1 cellular context compared by ENCODE assay signal in the genomic region with DNA sequence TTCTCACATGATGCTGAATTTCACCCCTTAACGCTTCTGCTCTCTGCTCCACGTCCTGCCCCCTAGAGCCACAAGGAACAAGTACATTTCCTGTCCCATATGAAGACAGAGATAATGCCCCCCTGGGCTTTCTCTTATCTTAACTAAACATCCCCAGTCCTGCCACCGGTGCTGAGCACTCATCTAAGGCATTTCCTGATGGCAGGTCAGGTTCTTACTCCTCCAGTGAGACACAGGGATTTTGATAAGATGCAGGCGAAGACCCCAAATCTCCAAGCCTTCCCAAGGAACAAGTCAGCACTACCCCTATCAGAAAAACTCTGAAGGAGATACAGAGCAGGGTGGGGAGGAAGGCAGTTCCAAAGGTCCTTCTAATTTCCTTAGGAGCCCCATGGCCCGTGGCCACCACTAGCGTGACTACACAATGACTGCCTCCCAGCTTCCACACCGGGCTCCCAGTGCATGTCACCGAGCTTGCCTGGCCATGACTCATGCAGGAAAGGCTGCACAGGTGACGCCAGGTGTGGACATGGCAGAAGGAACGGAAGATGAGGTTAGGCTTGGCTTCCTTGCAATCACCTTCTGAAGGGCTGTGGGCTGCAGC.
TF ChIP-seq lines count a peak whose summit lies in the region.

No MANE protein-coding gene starts in this region.

TF ChIP-seq in K562, 482 proteins besides CTCF, POLR2A, EP300 and RAD21 (continued from another document and continues in another):
- TF ChIP-seq, protein P1, sequence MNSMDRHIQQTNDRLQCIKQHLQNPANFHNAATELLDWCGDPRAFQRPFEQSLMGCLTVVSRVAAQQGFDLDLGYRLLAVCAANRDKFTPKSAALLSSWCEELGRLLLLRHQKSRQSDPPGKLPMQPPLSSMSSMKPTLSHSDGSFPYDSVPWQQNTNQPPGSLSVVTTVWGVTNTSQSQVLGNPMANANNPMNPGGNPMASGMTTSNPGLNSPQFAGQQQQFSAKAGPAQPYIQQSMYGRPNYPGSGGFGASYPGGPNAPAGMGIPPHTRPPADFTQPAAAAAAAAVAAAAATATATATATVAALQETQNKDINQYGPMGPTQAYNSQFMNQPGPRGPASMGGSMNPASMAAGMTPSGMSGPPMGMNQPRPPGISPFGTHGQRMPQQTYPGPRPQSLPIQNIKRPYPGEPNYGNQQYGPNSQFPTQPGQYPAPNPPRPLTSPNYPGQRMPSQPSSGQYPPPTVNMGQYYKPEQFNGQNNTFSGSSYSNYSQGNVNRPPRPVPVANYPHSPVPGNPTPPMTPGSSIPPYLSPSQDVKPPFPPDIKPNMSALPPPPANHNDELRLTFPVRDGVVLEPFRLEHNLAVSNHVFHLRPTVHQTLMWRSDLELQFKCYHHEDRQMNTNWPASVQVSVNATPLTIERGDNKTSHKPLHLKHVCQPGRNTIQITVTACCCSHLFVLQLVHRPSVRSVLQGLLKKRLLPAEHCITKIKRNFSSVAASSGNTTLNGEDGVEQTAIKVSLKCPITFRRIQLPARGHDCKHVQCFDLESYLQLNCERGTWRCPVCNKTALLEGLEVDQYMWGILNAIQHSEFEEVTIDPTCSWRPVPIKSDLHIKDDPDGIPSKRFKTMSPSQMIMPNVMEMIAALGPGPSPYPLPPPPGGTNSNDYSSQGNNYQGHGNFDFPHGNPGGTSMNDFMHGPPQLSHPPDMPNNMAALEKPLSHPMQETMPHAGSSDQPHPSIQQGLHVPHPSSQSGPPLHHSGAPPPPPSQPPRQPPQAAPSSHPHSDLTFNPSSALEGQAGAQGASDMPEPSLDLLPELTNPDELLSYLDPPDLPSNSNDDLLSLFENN (IDR thresholded peaks at IDR 0.05; ENCODE audit: low read depth in 2 of 2, low read length in 2 of 2) = peak in 1 of 2 experiments; percentile 84; a peak in 2 of 4 replicates
- no peak for TF ChIP-seq RBM14 (IDR thresholded peaks at IDR 0.05; ENCODE audit: borderline replicate concordance, insufficient read depth, low read depth, low read length)
- peak; percentile 96 for TF ChIP-seq DPF2 (IDR thresholded peaks at IDR 0.05)
- no peak for TF ChIP-seq PTRF (tag; IDR thresholded peaks at IDR 0.05)
- TF ChIP-seq ADNP (tag; IDR thresholded peaks at IDR 0.05) = no peak
- peak; percentile 81 to 96 for TF ChIP-seq RCOR1 (IDR thresholded peaks at IDR 0.05; ENCODE audit: borderline replicate concordance in 1 of 2, low read depth in 2 of 2, low read length in 2 of 2)
- no peak for TF ChIP-seq ARID2 (IDR thresholded peaks at IDR 0.05)
- TF ChIP-seq CAMTA2 (CRISPR knock-in tag; conservative IDR thresholded peaks at IDR 0.05) = no peak
- TF ChIP-seq ZNF134 (CRISPR knock-in tag; conservative IDR thresholded peaks at IDR 0.05) = no peak
- TF ChIP-seq, protein P2, sequence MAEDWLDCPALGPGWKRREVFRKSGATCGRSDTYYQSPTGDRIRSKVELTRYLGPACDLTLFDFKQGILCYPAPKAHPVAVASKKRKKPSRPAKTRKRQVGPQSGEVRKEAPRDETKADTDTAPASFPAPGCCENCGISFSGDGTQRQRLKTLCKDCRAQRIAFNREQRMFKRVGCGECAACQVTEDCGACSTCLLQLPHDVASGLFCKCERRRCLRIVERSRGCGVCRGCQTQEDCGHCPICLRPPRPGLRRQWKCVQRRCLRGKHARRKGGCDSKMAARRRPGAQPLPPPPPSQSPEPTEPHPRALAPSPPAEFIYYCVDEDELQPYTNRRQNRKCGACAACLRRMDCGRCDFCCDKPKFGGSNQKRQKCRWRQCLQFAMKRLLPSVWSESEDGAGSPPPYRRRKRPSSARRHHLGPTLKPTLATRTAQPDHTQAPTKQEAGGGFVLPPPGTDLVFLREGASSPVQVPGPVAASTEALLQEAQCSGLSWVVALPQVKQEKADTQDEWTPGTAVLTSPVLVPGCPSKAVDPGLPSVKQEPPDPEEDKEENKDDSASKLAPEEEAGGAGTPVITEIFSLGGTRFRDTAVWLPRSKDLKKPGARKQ (CRISPR knock-in tag; IDR thresholded peaks at IDR 0.05) = no peak
- TF ChIP-seq MAZ (CRISPR knock-in tag; conservative IDR thresholded peaks at IDR 0.05 in 1 of 2, IDR thresholded peaks at IDR 0.05 in 1 of 2) = peak; percentile 25 to 66; a peak in 1 of 4 replicates
- TF ChIP-seq, protein P3, sequence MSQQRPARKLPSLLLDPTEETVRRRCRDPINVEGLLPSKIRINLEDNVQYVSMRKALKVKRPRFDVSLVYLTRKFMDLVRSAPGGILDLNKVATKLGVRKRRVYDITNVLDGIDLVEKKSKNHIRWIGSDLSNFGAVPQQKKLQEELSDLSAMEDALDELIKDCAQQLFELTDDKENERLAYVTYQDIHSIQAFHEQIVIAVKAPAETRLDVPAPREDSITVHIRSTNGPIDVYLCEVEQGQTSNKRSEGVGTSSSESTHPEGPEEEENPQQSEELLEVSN (IDR thresholded peaks at IDR 0.05; ENCODE audit: borderline replicate concordance in 1 of 2, extremely low read depth in 1 of 2, insufficient read depth in 1 of 2, insufficient read length in 1 of 2, low read depth in 1 of 2, low read length in 1 of 2, poor library complexity in 1 of 2, severe bottlenecking in 1 of 2) = no peak
- peak; percentile 69; the same call in 1 of the 2 replicates for TF ChIP-seq NCOA1 (IDR thresholded peaks at IDR 0.05; ENCODE audit: low read depth)
- peak; percentile 87 for TF ChIP-seq GATAD2B (IDR thresholded peaks at IDR 0.05; ENCODE audit: borderline replicate concordance)
- TF ChIP-seq MAFF (IDR thresholded peaks at IDR 0.05; ENCODE audit: low read length) = peak; percentile 8; the same call in 1 of the 2 replicates
- TF ChIP-seq, protein P4, sequence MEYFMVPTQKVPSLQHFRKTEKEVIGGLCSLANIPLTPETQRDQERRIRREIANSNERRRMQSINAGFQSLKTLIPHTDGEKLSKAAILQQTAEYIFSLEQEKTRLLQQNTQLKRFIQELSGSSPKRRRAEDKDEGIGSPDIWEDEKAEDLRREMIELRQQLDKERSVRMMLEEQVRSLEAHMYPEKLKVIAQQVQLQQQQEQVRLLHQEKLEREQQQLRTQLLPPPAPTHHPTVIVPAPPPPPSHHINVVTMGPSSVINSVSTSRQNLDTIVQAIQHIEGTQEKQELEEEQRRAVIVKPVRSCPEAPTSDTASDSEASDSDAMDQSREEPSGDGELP (CRISPR knock-in tag; IDR thresholded peaks at IDR 0.05; ENCODE audit: borderline replicate concordance) = peak; percentile 15
- peak; percentile 35; the same call in 1 of the 2 replicates for TF ChIP-seq CREB1 (IDR thresholded peaks at IDR 0.05)
- 0 out of 2 replicates have a peak, but pooled peaks have one; percentile 19 for TF ChIP-seq CREB1 (CRISPR knock-in tag; IDR thresholded peaks at IDR 0.05)
- TF ChIP-seq, protein P5, sequence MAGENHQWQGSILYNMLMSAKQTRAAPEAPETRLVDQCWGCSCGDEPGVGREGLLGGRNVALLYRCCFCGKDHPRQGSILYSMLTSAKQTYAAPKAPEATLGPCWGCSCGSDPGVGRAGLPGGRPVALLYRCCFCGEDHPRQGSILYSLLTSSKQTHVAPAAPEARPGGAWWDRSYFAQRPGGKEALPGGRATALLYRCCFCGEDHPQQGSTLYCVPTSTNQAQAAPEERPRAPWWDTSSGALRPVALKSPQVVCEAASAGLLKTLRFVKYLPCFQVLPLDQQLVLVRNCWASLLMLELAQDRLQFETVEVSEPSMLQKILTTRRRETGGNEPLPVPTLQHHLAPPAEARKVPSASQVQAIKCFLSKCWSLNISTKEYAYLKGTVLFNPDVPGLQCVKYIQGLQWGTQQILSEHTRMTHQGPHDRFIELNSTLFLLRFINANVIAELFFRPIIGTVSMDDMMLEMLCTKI (IDR thresholded peaks at IDR 0.05; ENCODE audit: partially characterized antibody) = no peak
- TF ChIP-seq KAT2B (IDR thresholded peaks at IDR 0.05; ENCODE audit: low read depth, low read length) = no peak
- no peak for TF ChIP-seq SRSF7 (optimal IDR thresholded peaks at IDR 0.05; ENCODE audit: low read depth, low read length)
- TF ChIP-seq ZBTB1 (CRISPR knock-in tag; IDR thresholded peaks at IDR 0.05; ENCODE audit: borderline replicate concordance, low read depth) = no peak
- no peak for TF ChIP-seq HEY1 (CRISPR knock-in tag; IDR thresholded peaks at IDR 0.05; ENCODE audit: borderline replicate concordance)
- no peak for TF ChIP-seq ETS2 (tag; IDR thresholded peaks at IDR 0.05; ENCODE audit: borderline replicate concordance, poor library complexity, severe bottlenecking)
- TF ChIP-seq HDAC1 (IDR thresholded peaks at IDR 0.05) = peak; percentile 24 to 80; a peak in 3 of 4 replicates
- TF ChIP-seq HSF4 (CRISPR knock-in tag; IDR thresholded peaks at IDR 0.05; ENCODE audit: borderline replicate concordance) = no peak
- peak; percentile 72 for TF ChIP-seq NEUROD1 (IDR thresholded peaks at IDR 0.05; ENCODE audit: borderline replicate concordance, low read depth, low read length, partially characterized antibody)
- no peak for TF ChIP-seq ZBTB17 (CRISPR knock-in tag; IDR thresholded peaks at IDR 0.05)
- TF ChIP-seq ZNF431 (CRISPR knock-in tag; IDR thresholded peaks at IDR 0.05) = no peak
- TF ChIP-seq, protein P6, sequence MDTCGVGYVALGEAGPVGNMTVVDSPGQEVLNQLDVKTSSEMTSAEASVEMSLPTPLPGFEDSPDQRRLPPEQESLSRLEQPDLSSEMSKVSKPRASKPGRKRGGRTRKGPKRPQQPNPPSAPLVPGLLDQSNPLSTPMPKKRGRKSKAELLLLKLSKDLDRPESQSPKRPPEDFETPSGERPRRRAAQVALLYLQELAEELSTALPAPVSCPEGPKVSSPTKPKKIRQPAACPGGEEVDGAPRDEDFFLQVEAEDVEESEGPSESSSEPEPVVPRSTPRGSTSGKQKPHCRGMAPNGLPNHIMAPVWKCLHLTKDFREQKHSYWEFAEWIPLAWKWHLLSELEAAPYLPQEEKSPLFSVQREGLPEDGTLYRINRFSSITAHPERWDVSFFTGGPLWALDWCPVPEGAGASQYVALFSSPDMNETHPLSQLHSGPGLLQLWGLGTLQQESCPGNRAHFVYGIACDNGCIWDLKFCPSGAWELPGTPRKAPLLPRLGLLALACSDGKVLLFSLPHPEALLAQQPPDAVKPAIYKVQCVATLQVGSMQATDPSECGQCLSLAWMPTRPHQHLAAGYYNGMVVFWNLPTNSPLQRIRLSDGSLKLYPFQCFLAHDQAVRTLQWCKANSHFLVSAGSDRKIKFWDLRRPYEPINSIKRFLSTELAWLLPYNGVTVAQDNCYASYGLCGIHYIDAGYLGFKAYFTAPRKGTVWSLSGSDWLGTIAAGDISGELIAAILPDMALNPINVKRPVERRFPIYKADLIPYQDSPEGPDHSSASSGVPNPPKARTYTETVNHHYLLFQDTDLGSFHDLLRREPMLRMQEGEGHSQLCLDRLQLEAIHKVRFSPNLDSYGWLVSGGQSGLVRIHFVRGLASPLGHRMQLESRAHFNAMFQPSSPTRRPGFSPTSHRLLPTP (IDR thresholded peaks at IDR 0.05; ENCODE audit: borderline replicate concordance, extremely low read depth, insufficient read length) = no peak
- TF ChIP-seq KDM1A (IDR thresholded peaks at IDR 0.05) = peak; percentile 92 to 94
- TF ChIP-seq FIP1L1 (IDR thresholded peaks at IDR 0.05; ENCODE audit: low read depth, low read length, poor library complexity, severe bottlenecking) = no peak
- TF ChIP-seq MTA1 (IDR thresholded peaks at IDR 0.05; ENCODE audit: borderline replicate concordance) = peak; percentile 80; the same call in 1 of the 2 replicates
- no peak for TF ChIP-seq E2F3 (CRISPR knock-in tag; IDR thresholded peaks at IDR 0.05)
- no peak for TF ChIP-seq HNRNPLL (IDR thresholded peaks at IDR 0.05; ENCODE audit: low read depth, low read length, poor library complexity, severe bottlenecking)
- no peak for TF ChIP-seq ZFP30 (CRISPR knock-in tag; IDR thresholded peaks at IDR 0.05; ENCODE audit: borderline replicate concordance)
- TF ChIP-seq CBFB (CRISPR knock-in tag; IDR thresholded peaks at IDR 0.05) = no peak
- TF ChIP-seq, protein P7, sequence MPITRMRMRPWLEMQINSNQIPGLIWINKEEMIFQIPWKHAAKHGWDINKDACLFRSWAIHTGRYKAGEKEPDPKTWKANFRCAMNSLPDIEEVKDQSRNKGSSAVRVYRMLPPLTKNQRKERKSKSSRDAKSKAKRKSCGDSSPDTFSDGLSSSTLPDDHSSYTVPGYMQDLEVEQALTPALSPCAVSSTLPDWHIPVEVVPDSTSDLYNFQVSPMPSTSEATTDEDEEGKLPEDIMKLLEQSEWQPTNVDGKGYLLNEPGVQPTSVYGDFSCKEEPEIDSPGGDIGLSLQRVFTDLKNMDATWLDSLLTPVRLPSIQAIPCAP (CRISPR knock-in tag; IDR thresholded peaks at IDR 0.05; ENCODE audit: borderline replicate concordance) = no peak
- no peak for TF ChIP-seq ELF1 (tag; IDR thresholded peaks at IDR 0.05)
- peak; percentile 97 for TF ChIP-seq CTBP1 (IDR thresholded peaks at IDR 0.05; ENCODE audit: borderline replicate concordance)
- no peak for TF ChIP-seq LARP7 (IDR thresholded peaks at IDR 0.05)
- TF ChIP-seq, protein P8, sequence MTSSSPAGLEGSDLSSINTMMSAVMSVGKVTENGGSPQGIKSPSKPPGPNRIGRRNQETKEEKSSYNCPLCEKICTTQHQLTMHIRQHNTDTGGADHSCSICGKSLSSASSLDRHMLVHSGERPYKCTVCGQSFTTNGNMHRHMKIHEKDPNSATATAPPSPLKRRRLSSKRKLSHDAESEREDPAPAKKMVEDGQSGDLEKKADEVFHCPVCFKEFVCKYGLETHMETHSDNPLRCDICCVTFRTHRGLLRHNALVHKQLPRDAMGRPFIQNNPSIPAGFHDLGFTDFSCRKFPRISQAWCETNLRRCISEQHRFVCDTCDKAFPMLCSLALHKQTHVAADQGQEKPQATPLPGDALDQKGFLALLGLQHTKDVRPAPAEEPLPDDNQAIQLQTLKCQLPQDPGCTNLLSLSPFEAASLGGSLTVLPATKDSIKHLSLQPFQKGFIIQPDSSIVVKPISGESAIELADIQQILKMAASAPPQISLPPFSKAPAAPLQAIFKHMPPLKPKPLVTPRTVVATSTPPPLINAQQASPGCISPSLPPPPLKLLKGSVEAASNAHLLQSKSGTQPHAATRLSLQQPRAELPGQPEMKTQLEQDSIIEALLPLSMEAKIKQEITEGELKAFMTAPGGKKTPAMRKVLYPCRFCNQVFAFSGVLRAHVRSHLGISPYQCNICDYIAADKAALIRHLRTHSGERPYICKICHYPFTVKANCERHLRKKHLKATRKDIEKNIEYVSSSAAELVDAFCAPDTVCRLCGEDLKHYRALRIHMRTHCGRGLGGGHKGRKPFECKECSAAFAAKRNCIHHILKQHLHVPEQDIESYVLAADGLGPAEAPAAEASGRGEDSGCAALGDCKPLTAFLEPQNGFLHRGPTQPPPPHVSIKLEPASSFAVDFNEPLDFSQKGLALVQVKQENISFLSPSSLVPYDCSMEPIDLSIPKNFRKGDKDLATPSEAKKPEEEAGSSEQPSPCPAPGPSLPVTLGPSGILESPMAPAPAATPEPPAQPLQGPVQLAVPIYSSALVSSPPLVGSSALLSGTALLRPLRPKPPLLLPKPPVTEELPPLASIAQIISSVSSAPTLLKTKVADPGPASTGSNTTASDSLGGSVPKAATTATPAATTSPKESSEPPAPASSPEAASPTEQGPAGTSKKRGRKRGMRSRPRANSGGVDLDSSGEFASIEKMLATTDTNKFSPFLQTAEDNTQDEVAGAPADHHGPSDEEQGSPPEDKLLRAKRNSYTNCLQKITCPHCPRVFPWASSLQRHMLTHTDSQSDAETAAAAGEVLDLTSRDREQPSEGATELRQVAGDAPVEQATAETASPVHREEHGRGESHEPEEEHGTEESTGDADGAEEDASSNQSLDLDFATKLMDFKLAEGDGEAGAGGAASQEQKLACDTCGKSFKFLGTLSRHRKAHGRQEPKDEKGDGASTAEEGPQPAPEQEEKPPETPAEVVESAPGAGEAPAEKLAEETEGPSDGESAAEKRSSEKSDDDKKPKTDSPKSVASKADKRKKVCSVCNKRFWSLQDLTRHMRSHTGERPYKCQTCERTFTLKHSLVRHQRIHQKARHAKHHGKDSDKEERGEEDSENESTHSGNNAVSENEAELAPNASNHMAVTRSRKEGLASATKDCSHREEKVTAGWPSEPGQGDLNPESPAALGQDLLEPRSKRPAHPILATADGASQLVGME (CRISPR knock-in tag; IDR thresholded peaks at IDR 0.05) = no peak
- TF ChIP-seq MEIS2 (IDR thresholded peaks at IDR 0.05; ENCODE audit: partially characterized antibody) = peak; percentile 60
- TF ChIP-seq ZNF121 (CRISPR knock-in tag; conservative IDR thresholded peaks at IDR 0.05) = no peak
